Comparison of ENCODE assay signal across 6 cellular contexts in genomic region chr11:64359712-64360402, GRCh38. TPM values are rescaled to one million over a fixed set of nuclear protein-coding genes. Genes with fewer than 3 reads are reported as not detected.
DNase-seq lines count a peak whose midpoint lies in the region; ATAC-seq and TF ChIP-seq lines count a peak whose summit lies in the region.

No MANE protein-coding gene starts in this region.

- peak overlapping the region in 3 of 4 donors; percentile 25 to 97 (median 76) for H3K4me3 ChIP-seq in adrenal gland
- H3K4me3 ChIP-seq in mononuclear cell (ENCODE audit: low read length), result peak overlapping the region; percentile 63

- H3K9me3 ChIP-seq in adrenal gland (replicated peaks in 1 of 3), result no peaks in the 10 kb centered on the region
- no peaks in the 10 kb centered on the region for H3K9me3 ChIP-seq in mononuclear cell (ENCODE audit: low read depth, low read length)

- intact Hi-C loops in adrenal gland (cut with DNase I), result loop anchor here (10.0 kb wide), 1 partner anchor 295 kb away; no protein-coding TSS in a partner anchor

- H3K4me1 ChIP-seq in adrenal gland (replicated peaks in 1 of 2) (peaks cover 14 to 35% of the 10 kb centered on the region in 2 donors), mononuclear cell (ENCODE audit: insufficient read depth, low read length) (peaks cover 38% of the 10 kb centered on the region)

- H3K27ac ChIP-seq in adrenal gland, result no peak overlapping the region

- peaks cover 0 to 36% of the 10 kb centered on the region in 2 donors for H3K36me3 ChIP-seq in adrenal gland (replicated peaks in 1 of 2)

- H3K27me3 ChIP-seq in adrenal gland (no peaks in the 10 kb centered on the region), mononuclear cell (ENCODE audit: insufficient read depth, low read length) (no peaks in the 10 kb centered on the region)

- 61 to 72% (median 68%) methylated on average over 34 to 35 of the region's 35 CpGs for WGBS in adrenal gland, 4 donors

- TF ChIP-seq CTCF in LNCAP (IDR thresholded peaks at IDR 0.05), result peak; percentile 59
- no peak for TF ChIP-seq CTCF in adrenal gland (IDR thresholded peaks at IDR 0.05)

- DNase-seq in adrenal gland (no peak), KG1 (lab: John Stamatoyannopoulos, UW) (no peak)
- no peak for DNase-seq in effector CD4-positive, alpha-beta T cell

- ATAC-seq in HG02852 (IDR thresholded peaks at IDR 0.05; ENCODE audit: unreplicated experiment), result no peak

- TF ChIP-seq POLR2A in adrenal gland (IDR thresholded peaks at IDR 0.05), result no peak

RNA-seq across cellular contexts. Expression of gene RPS6KA4, which starts 0.9 kb away (rescaled TPM):
- total RNA-seq in adrenal gland (10 to 100 TPM; 13.4 to 89.3 (median 27.0) TPM), mononuclear cell (23.5 TPM)
- polyA plus RNA-seq in adrenal gland, result 10 to 100 TPM in 2 of 3 donors, 1 to 10 TPM in 1; 4.9 to 29.8 (median 14.4) TPM

RNA-seq across cellular contexts. Expression of gene CCDC88B, which starts 19.9 kb away (rescaled TPM):
- total RNA-seq in adrenal gland (10 to 100 TPM in 7 of 8 donors, 1 to 10 TPM in 1; 8.9 to 22.6 (median 14.5) TPM), mononuclear cell (42.7 TPM)
- 100 to 1,000 TPM in 1 of 3 donors, 10 to 100 TPM in 1, 1 to 10 TPM in 1; 5.1 to 143 (median 47.9) TPM for polyA plus RNA-seq in adrenal gland

RNA-seq across cellular contexts. Expression of gene PRDX5, which starts 41.9 kb away (rescaled TPM):
- 100 to 1,000 TPM; 324 to 684 (median 429) TPM for total RNA-seq in adrenal gland
- polyA plus RNA-seq in adrenal gland, result 100 to 1,000 TPM; 403 to 713 (median 555) TPM
- 42.5 TPM for total RNA-seq in mononuclear cell

RNA-seq across cellular contexts. Expression of gene TRMT112, which starts 42.5 kb away (rescaled TPM):
- 100 to 1,000 TPM; 286 to 991 (median 377) TPM for total RNA-seq in adrenal gland
- 100 to 1,000 TPM; 362 to 855 (median 658) TPM for polyA plus RNA-seq in adrenal gland
- 62.1 TPM for total RNA-seq in mononuclear cell

RNA-seq across cellular contexts. Expression of gene ESRRA, which starts 54.5 kb away (rescaled TPM):
- total RNA-seq in adrenal gland (10 to 100 TPM; 33.2 to 74.4 (median 58.7) TPM), mononuclear cell (8.5 TPM)
- polyA plus RNA-seq in adrenal gland, result 10 to 100 TPM; 18.2 to 62.1 (median 56.0) TPM
